Comparison of ENCODE assay signal across 9 cellular contexts in the genomic region with DNA sequence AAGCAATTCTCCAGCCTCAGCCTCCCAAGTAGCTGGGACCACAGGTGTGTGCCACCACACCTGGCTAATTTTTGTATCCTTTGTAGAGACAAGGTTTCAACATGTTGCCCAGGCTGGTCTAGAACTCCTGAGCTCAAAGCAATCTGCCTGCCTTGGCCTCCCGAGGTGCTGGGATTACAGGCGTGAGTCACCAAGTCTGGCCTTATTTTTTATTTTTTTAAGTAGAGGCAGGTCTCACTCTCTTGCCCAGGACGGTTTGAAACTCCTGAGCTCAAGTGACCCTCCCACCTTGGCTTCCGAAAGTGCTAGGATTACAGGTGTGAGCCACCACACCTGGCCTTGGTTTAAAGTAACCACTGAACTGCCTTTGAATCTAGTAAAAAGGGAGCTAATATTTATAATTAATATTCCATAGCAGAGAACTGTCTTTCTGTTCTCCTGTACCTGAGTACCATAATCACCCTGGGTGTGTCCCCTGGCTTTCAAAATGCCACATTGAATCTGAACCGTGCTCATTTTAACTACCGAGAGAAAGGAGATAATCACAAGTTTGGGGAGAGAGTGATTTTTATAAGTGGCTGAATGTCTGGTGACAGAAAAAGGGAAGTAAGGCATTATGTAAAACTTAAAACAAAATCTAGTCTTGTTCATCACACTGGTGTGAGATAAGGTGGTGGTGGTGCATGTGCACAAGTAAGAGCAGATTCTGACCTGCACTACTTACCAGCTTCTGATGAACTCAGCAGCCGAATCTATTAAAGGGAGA. TPM values are rescaled to one million over a fixed set of nuclear protein-coding genes. Genes with fewer than 3 reads are reported as not detected.
DNase-seq lines count a peak whose midpoint lies in the region; ATAC-seq and TF ChIP-seq lines count a peak whose summit lies in the region.
"Had no signal": no experiment of that assay in that cellular context is flagged by ENCODE, and none has a peak within 500 bp of the region (broad histone marks: within the 10 kb centered on the region; RNA-seq: fewer than 3 reads in every experiment).

No MANE protein-coding gene starts in this region.

- H2AFZ ChIP-seq in OCI-LY3 (ENCODE audit: low read depth, low read length) = no peak overlapping the region

- peak overlapping the region; percentile 73 for H3K4me2 ChIP-seq in OCI-LY3 (ENCODE audit: low read length)

- no peaks in the 10 kb centered on the region for H3K9me3 ChIP-seq in OCI-LY3 (ENCODE audit: insufficient read depth, low read length)
- H3K9me3 ChIP-seq in esophagus muscularis mucosa = no peaks in the 10 kb centered on the region

- H3K4me1 ChIP-seq in OCI-LY3 (ENCODE audit: low read length) (peaks cover 94% of the 10 kb centered on the region), esophagus muscularis mucosa (peaks cover 67 to 88% (median 77%) of the 10 kb centered on the region in 4 donors)

- no peak overlapping the region for H3K4me3 Mint-ChIP-seq in stimulated activated effector memory CD8-positive, alpha-beta T cell treated with anti-CD3 and anti-CD28 coated beads, Interleukin-12 subunit alpha, Interleukin-12 subunit beta, amount 100 ng/mL, for 72 hours

- H3K9me3 Mint-ChIP-seq in stimulated activated effector memory CD8-positive, alpha-beta T cell treated with anti-CD3 and anti-CD28 coated beads, Interleukin-12 subunit alpha, Interleukin-12 subunit beta, amount 100 ng/mL, for 72 hours = no peaks in the 10 kb centered on the region

- H3K9ac ChIP-seq in OCI-LY3 (ENCODE audit: low read length) = peak overlapping the region; percentile 80

- DNase-seq in stimulated activated effector memory CD8-positive, alpha-beta T cell treated with anti-CD3 and anti-CD28 coated beads, Interleukin-12 subunit alpha, Interleukin-12 subunit beta, amount 100 ng/mL, for 72 hours (ENCODE audit: low spot score in 2 of 2) = no peak
- DNase-seq in T1000 (lab: John Stamatoyannopoulos, UW) (no peak), esophagus muscularis mucosa (ENCODE audit: extremely low spot score) (no peak)
- DNase-seq in activated CD8-positive, alpha-beta memory T cell treated with anti-CD3 and anti-CD28 coated beads for 24 hours = no peak
- DNase-seq: activated effector memory CD4-positive, alpha-beta T cell treated with anti-CD3 and anti-CD28 coated beads, Interleukin-2, amount 50 U/mL, for 16 hours; NCI-H510A treated with DMSO at 0.1 percent for 48 hours had no signal

- no peaks in the 10 kb centered on the region for H3K36me3 ChIP-seq in OCI-LY3 (replicated peaks; ENCODE audit: low read depth, low read length)
- no peaks in the 10 kb centered on the region for H3K36me3 ChIP-seq in esophagus muscularis mucosa

- H3K27ac Mint-ChIP-seq in stimulated activated effector memory CD8-positive, alpha-beta T cell treated with anti-CD3 and anti-CD28 coated beads, Interleukin-12 subunit alpha, Interleukin-12 subunit beta, amount 100 ng/mL, for 72 hours = peak overlapping the region; percentile 55

- TF ChIP-seq EP300 in esophagus muscularis mucosa (IDR thresholded peaks at IDR 0.05) = no peak

- peaks cover 77% of the 10 kb centered on the region for H3K79me2 ChIP-seq in OCI-LY3 (ENCODE audit: low read length)

- H3K4me3 ChIP-seq in OCI-LY3 (ENCODE audit: low read length) = peak overlapping the region; percentile 35
- H3K4me3 ChIP-seq in esophagus muscularis mucosa = no peak overlapping the region

- no peak for TF ChIP-seq CTCF in OCI-LY3 (IDR thresholded peaks at IDR 0.05; ENCODE audit: low read depth, low read length)
- TF ChIP-seq CTCF in esophagus muscularis mucosa (IDR thresholded peaks at IDR 0.05) = no peak

- TF ChIP-seq POLR2A in esophagus muscularis mucosa (IDR thresholded peaks at IDR 0.05; ENCODE audit: low read depth) = no peak

- peak; percentile 63 for ATAC-seq in GM18909 (IDR thresholded peaks at IDR 0.05; ENCODE audit: poor library complexity, unreplicated experiment)
- peak; percentile 59 for ATAC-seq in HG02852 (IDR thresholded peaks at IDR 0.05; ENCODE audit: unreplicated experiment)
- no peak for ATAC-seq in stimulated activated effector memory CD8-positive, alpha-beta T cell treated with anti-CD3 and anti-CD28 coated beads, Interleukin-12 subunit alpha, Interleukin-12 subunit beta, amount 100 ng/mL, for 72 hours

- no peaks in the 10 kb centered on the region for H3K36me3 Mint-ChIP-seq in stimulated activated effector memory CD8-positive, alpha-beta T cell treated with anti-CD3 and anti-CD28 coated beads, Interleukin-12 subunit alpha, Interleukin-12 subunit beta, amount 100 ng/mL, for 72 hours

- no peaks in the 10 kb centered on the region for H4K20me1 ChIP-seq in OCI-LY3 (ENCODE audit: insufficient read depth, low read length)

- WGBS in esophagus muscularis mucosa = 71% methylated on average over 7 of the region's 7 CpGs

- H3K27me3 ChIP-seq in OCI-LY3 (ENCODE audit: low read depth, low read length) (no peaks in the 10 kb centered on the region), esophagus muscularis mucosa (no peaks in the 10 kb centered on the region)

- H3K4me1 Mint-ChIP-seq in stimulated activated effector memory CD8-positive, alpha-beta T cell treated with anti-CD3 and anti-CD28 coated beads, Interleukin-12 subunit alpha, Interleukin-12 subunit beta, amount 100 ng/mL, for 72 hours = peaks cover 57% of the 10 kb centered on the region

- intact Hi-C loops in esophagus muscularis mucosa (cut with DNase I) = no loop called here

- peak overlapping the region; percentile 97 for H3K27ac ChIP-seq in OCI-LY3 (ENCODE audit: low read length)
- no peak overlapping the region for H3K27ac ChIP-seq in esophagus muscularis mucosa (replicated peaks in 1 of 4)

RNA-seq across cellular contexts. Expression of gene SPPL3, which starts 56.6 kb away (rescaled TPM):
- 10 to 100 TPM; 18.4 to 32.1 (median 21.8) TPM for total RNA-seq in esophagus muscularis mucosa
